ENCODE assay signal across 17 cellular contexts in genomic region chr19:21362291-21362690, GRCh38. TPM values are rescaled to one million over a fixed set of nuclear protein-coding genes. Genes with fewer than 3 reads are reported as not detected.
DNase-seq lines count a peak whose midpoint lies in the region; ATAC-seq, FAIRE-seq and TF ChIP-seq lines count a peak whose summit lies in the region.
"Had no signal": no experiment of that assay in that cellular context is flagged by ENCODE, and none has a peak within 500 bp of the region (broad histone marks: within the 10 kb centered on the region; RNA-seq: fewer than 3 reads in every experiment).

No MANE protein-coding gene starts in this region.

- no peaks in the 10 kb centered on the region for H3K9me2 ChIP-seq in hepatocyte (replicated peaks; ENCODE audit: insufficient read depth)

- H3K27ac Mint-ChIP-seq in activated naive CD8-positive, alpha-beta T cell, result no peak overlapping the region
- no peak overlapping the region for H3K27ac Mint-ChIP-seq in activated naive CD8-positive, alpha-beta T cell treated with anti-CD3 and anti-CD28 coated beads for 36 hours
- H3K27ac Mint-ChIP-seq in type B pancreatic cell, result peak overlapping the region; percentile 21

- H3K4me3 ChIP-seq in GM12878, result no peak overlapping the region
- peak overlapping the region; percentile 13 for H3K4me3 ChIP-seq in hepatocyte

- TF ChIP-seq CTCF in GM12878 (IDR thresholded peaks at IDR 0.05 in 2 of 3, conservative IDR thresholded peaks at IDR 0.05 in 1 of 3; ENCODE audit: control insufficient read depth in 2 of 3, extremely low read depth in 1 of 3, insufficient read depth in 1 of 3, low read depth in 3 of 3, low read length in 3 of 3) (no peak), hepatocyte (IDR thresholded peaks at IDR 0.05; ENCODE audit: poor library complexity) (no peak), type B pancreatic cell (conservative IDR thresholded peaks at IDR 0.05) (no peak), GM10248 (IDR thresholded peaks at IDR 0.05; ENCODE audit: control extremely low read depth, extremely low read depth, low read depth, missing control alignments) (no peak)

- peak overlapping the region; percentile 6 for H3K4me3 Mint-ChIP-seq in activated naive CD8-positive, alpha-beta T cell
- H3K4me3 Mint-ChIP-seq in activated naive CD8-positive, alpha-beta T cell treated with anti-CD3 and anti-CD28 coated beads for 36 hours, result no peak overlapping the region
- H3K4me3 Mint-ChIP-seq in type B pancreatic cell, result peak overlapping the region; percentile 72

- no peak for TF ChIP-seq EP300 in GM12878 (IDR thresholded peaks at IDR 0.05; ENCODE audit: borderline replicate concordance in 1 of 2, control insufficient read depth in 1 of 2, low read depth in 2 of 2, low read length in 2 of 2)

- H3K27me3 Mint-ChIP-seq in activated naive CD8-positive, alpha-beta T cell, result no peaks in the 10 kb centered on the region
- no peaks in the 10 kb centered on the region for H3K27me3 Mint-ChIP-seq in activated naive CD8-positive, alpha-beta T cell treated with anti-CD3 and anti-CD28 coated beads for 36 hours
- no peaks in the 10 kb centered on the region for H3K27me3 Mint-ChIP-seq in type B pancreatic cell
- H3K27me3 Mint-ChIP-seq: IgD-negative memory B cell had no signal

- peaks cover 3% of the 10 kb centered on the region; the same call in 1 of the 2 replicates for H3K79me2 ChIP-seq in GM12878 (ENCODE audit: control insufficient read depth, insufficient read depth, low read length)
- peaks cover 50% of the 10 kb centered on the region for H3K79me2 ChIP-seq in hepatocyte

- POLR2A ChIA-PET in GM12878 (lab: Charles Lee), result interaction anchor here (0.5 kb wide), 1 partner anchor 438 kb away, joined by 3 read pairs; no protein-coding TSS in a partner anchor
- POLR2A ChIA-PET in GM10248 (lab: Yijun Ruan, JAX), result no interaction called here

- TF ChIP-seq POLR2A in GM12878 (IDR thresholded peaks at IDR 0.05; ENCODE audit: low read depth, low read length), result no peak

- no peak for FAIRE-seq in GM12878 (lab: Jason Lieb, UNC)

- no peaks in the 10 kb centered on the region for H3K4me1 ChIP-seq in GM12878 (ENCODE audit: control insufficient read depth, insufficient read depth, low read length)
- H3K4me1 ChIP-seq in hepatocyte (ENCODE audit: insufficient read depth), result peaks cover 4% of the 10 kb centered on the region
- H3K4me1 ChIP-seq: BE2C had no signal

- CTCF ChIA-PET in GM12878 (lab: Yijun Ruan, JAX) (no interaction called here), GM10248 (lab: Yijun Ruan, JAX) (no interaction called here)

- H2AFZ ChIP-seq in GM12878 (ENCODE audit: control insufficient read depth, low read depth, low read length) (no peak overlapping the region), hepatocyte (no peak overlapping the region)

- no peak overlapping the region for H3K9ac ChIP-seq in GM12878 (ENCODE audit: control insufficient read depth, insufficient read depth, low read length)

- no peaks in the 10 kb centered on the region for H3K9me3 Mint-ChIP-seq in activated naive CD8-positive, alpha-beta T cell (ENCODE audit: low read depth)
- H3K9me3 Mint-ChIP-seq in activated naive CD8-positive, alpha-beta T cell treated with anti-CD3 and anti-CD28 coated beads for 36 hours, result peaks cover 11% of the 10 kb centered on the region
- H3K9me3 Mint-ChIP-seq in type B pancreatic cell, result peaks cover 9% of the 10 kb centered on the region

- no peaks in the 10 kb centered on the region for H3K27me3 ChIP-seq in GM12878 (replicated peaks in 1 of 2; ENCODE audit: control insufficient read depth in 2 of 2, insufficient read depth in 2 of 2, low read length in 1 of 2)
- H3K27me3 ChIP-seq in hepatocyte, result no peaks in the 10 kb centered on the region
- H3K27me3 ChIP-seq: BE2C had no signal

- DNase-seq in activated naive CD8-positive, alpha-beta T cell treated with anti-CD3 and anti-CD28 coated beads for 36 hours, result no peak
- DNase-seq in GM12878 (ENCODE audit: low read depth, low spot score) (no peak), hepatocyte (ENCODE audit: low spot score) (no peak), type B pancreatic cell (ENCODE audit: extremely low spot score, unreplicated experiment) (no peak), DMS79 treated with DMSO at 0.1 percent for 48 hours (lab: John Stamatoyannopoulos, UW) (no peak), GM10248 (ENCODE audit: extremely low spot score) (no peak)
- DNase-seq in activated T-cell treated with anti-CD3 and anti-CD28 coated beads, Interleukin-2, amount 50 U/mL, for 48 hours, result no peak
- DNase-seq: BE2C, DMS 273 treated with DMSO at 0.1 percent for 48 hours, HCEC 1CT, NCI-H1417, NCI-H1930, NCI-H446, NCI-H748 treated with DMSO at 0.1 percent for 48 hours had no signal

- BruUV-seq in GM12878 (replicated peaks; lab: Mats Ljungman, UMichigan), result TSS peak; percentile 45

- H3K4me1 Mint-ChIP-seq in activated naive CD8-positive, alpha-beta T cell (ENCODE audit: low read depth), result peaks cover 13% of the 10 kb centered on the region
- H3K4me1 Mint-ChIP-seq in activated naive CD8-positive, alpha-beta T cell treated with anti-CD3 and anti-CD28 coated beads for 36 hours, result peaks cover 10% of the 10 kb centered on the region
- H3K4me1 Mint-ChIP-seq in type B pancreatic cell (ENCODE audit: unreplicated experiment), result no peaks in the 10 kb centered on the region

- H3K4me2 ChIP-seq in GM12878 (ENCODE audit: control insufficient read depth, insufficient read depth), result no peak overlapping the region
- H3K4me2 ChIP-seq in hepatocyte, result no peak overlapping the region

- peaks cover 0 to 2% of the 10 kb centered on the region in 2 experiments; a peak in 2 of 4 replicates for H3K36me3 ChIP-seq in GM12878 (ENCODE audit: control insufficient read depth in 2 of 2, insufficient read depth in 2 of 2, low read length in 1 of 2)
- peaks cover 12% of the 10 kb centered on the region for H3K36me3 ChIP-seq in hepatocyte (replicated peaks; ENCODE audit: insufficient read depth, low read depth)

- TF ChIP-seq RAD21 in GM12878 (IDR thresholded peaks at IDR 0.05; ENCODE audit: insufficient read depth, low read depth, low read length), result no peak

- in situ Hi-C loops in GM12878 (cut with MboI), result no loop called here

- peaks cover 10% of the 10 kb centered on the region for H3K9me3 ChIP-seq in GM12878 (replicated peaks; ENCODE audit: control insufficient read depth, insufficient read depth, low read length)
- H3K9me3 ChIP-seq in hepatocyte (ENCODE audit: low read depth), result peaks cover 11% of the 10 kb centered on the region

- 96% methylated on average over 3 of the region's 3 CpGs for WGBS in GM12878 (ENCODE audit: insufficient coverage, insufficient replicate concordance, low lambda C conversion rate, missing lambda C conversion rate)
- WGBS in hepatocyte (ENCODE audit: low lambda C conversion rate, missing lambda C conversion rate), result 89% methylated on average over 3 of the region's 3 CpGs

- RAD21 ChIA-PET in GM12878 (lab: Charles Lee; ENCODE audit: unreplicated experiment), result no interaction called here

- no peak for ATAC-seq in GM12878

- peaks cover 22% of the 10 kb centered on the region for H3K36me3 Mint-ChIP-seq in activated naive CD8-positive, alpha-beta T cell
- peaks cover 71% of the 10 kb centered on the region for H3K36me3 Mint-ChIP-seq in activated naive CD8-positive, alpha-beta T cell treated with anti-CD3 and anti-CD28 coated beads for 36 hours
- H3K36me3 Mint-ChIP-seq in type B pancreatic cell, result peaks cover 59% of the 10 kb centered on the region

- H3K27ac ChIP-seq in GM12878 (ENCODE audit: control insufficient read depth, insufficient read depth), result no peak overlapping the region
- no peak overlapping the region for H3K27ac ChIP-seq in hepatocyte
- H3K27ac ChIP-seq: 22Rv1 had no signal

- SMC1A ChIA-PET in GM12878 (lab: Charles Lee; ENCODE audit: uncharacterized antibody, unreplicated experiment), result no interaction called here

- H4K20me1 ChIP-seq in GM12878 (ENCODE audit: control insufficient read depth, insufficient read depth) (no peaks in the 10 kb centered on the region), hepatocyte (ENCODE audit: insufficient read depth, poor library complexity, severe bottlenecking) (no peaks in the 10 kb centered on the region)

- intact Hi-C loops in GM12878 (cut with micrococcal nuclease; ENCODE audit: unreplicated experiment), result no loop called here

RNA-seq across cellular contexts. Expression of gene ZNF738, which starts 3.5 kb away (rescaled TPM):
- 10 to 100 TPM in 1 of 2 experiments, 1 to 10 TPM in 1; 9.2 to 10.5 TPM for total RNA-seq in activated naive CD8-positive, alpha-beta T cell treated with anti-CD3 and anti-CD28 coated beads for 36 hours
- 49.6 and 50.8 TPM in 2 replicates for total RNA-seq in GM12878 (2013; cell fraction: nucleolus; rRNA removed)
- 14.9 and 18.7 TPM in 2 replicates for total RNA-seq in GM12878 (2014; rRNA removed)
- 17.4 and 19.0 TPM in 2 replicates for total RNA-seq in GM12878 (2014; rRNA removed; fragmentation: Illumina TruSeq; extraction: Trizol)
- total RNA-seq in GM12878 (2021), result 11.4 and 11.6 TPM in 2 replicates
- 10.2 TPM for polyA plus RNA-seq in GM12878 (2011; ENCODE audit: low read depth)
- polyA plus RNA-seq in GM12878 (2011; rRNA removed), result 29.4 and 38.5 TPM in 2 replicates
- 18.9 and 25.1 TPM in 2 replicates for polyA plus RNA-seq in GM12878 (2011; cell fraction: cytosol; rRNA removed)
- 20.9 and 25.0 TPM in 2 replicates for polyA plus RNA-seq in GM12878 (2011; cell fraction: nucleus; rRNA removed)
- 8.8 and 11.2 TPM in 2 replicates for polyA plus RNA-seq in GM12878 (2012)
- polyA plus RNA-seq in GM12878 (2014; fragmentation: Illumina TruSeq; extraction: Trizol), result 21.0 and 26.0 TPM in 2 replicates
- polyA plus RNA-seq in GM12878 (2014; fragmentation: Nextera tagmentation; extraction: Ambion mirVana), result 10 to 100 TPM; 13.4 to 15.2 TPM
- polyA plus RNA-seq in GM12878 (2014; rRNA removed), result 18.0 and 20.5 TPM in 2 replicates
- 10 to 100 TPM; 11.9 to 14.8 TPM for polyA plus RNA-seq in GM12878 (2016; fragmentation: Nextera tagmentation; extraction: Ambion mirVana)
- polyA minus RNA-seq in GM12878 (2011; rRNA and poly(A)+ RNA removed), result 4.8 and 5.8 TPM in 2 replicates
- 2.7 and 5.3 TPM in 2 replicates for polyA minus RNA-seq in GM12878 (2011; cell fraction: cytosol; rRNA and poly(A)+ RNA removed)
- polyA minus RNA-seq in GM12878 (2011; cell fraction: nucleus; rRNA and poly(A)+ RNA removed), result 8.7 and 14.4 TPM in 2 replicates
- 18.4 and 28.4 TPM in 2 replicates for total RNA-seq in hepatocyte
- polyA plus RNA-seq in hepatocyte, result 8.4 and 9.3 TPM in 2 replicates
- total RNA-seq in type B pancreatic cell (ENCODE audit: low replicate concordance), result 16.3 and 47.7 TPM in 2 replicates

RNA-seq across cellular contexts. Expression of gene ZNF708, which starts 33.1 kb away (rescaled TPM):
- total RNA-seq in activated naive CD8-positive, alpha-beta T cell treated with anti-CD3 and anti-CD28 coated beads for 36 hours, result 10 to 100 TPM; 12.1 to 12.7 TPM
- total RNA-seq in GM12878 (2013; cell fraction: nucleolus; rRNA removed), result 40.5 and 44.6 TPM in 2 replicates
- 9.6 and 11.9 TPM in 2 replicates for total RNA-seq in GM12878 (2014; rRNA removed)
- total RNA-seq in GM12878 (2014; rRNA removed; fragmentation: Illumina TruSeq; extraction: Trizol), result 15.9 and 18.1 TPM in 2 replicates
- total RNA-seq in GM12878 (2021), result 8.6 and 9.9 TPM in 2 replicates
- 4.5 TPM for polyA plus RNA-seq in GM12878 (2011; ENCODE audit: low read depth)
- 10.6 and 19.9 TPM in 2 replicates for polyA plus RNA-seq in GM12878 (2011; rRNA removed)
- 3.3 and 3.4 TPM in 2 replicates for polyA plus RNA-seq in GM12878 (2011; cell fraction: cytosol; rRNA removed)
- 11.6 and 12.2 TPM in 2 replicates for polyA plus RNA-seq in GM12878 (2011; cell fraction: nucleus; rRNA removed)
- 4.7 and 4.8 TPM in 2 replicates for polyA plus RNA-seq in GM12878 (2012)
- polyA plus RNA-seq in GM12878 (2014; fragmentation: Illumina TruSeq; extraction: Trizol), result 11.7 and 14.9 TPM in 2 replicates
- polyA plus RNA-seq in GM12878 (2014; fragmentation: Nextera tagmentation; extraction: Ambion mirVana), result 1 to 10 TPM; 2.7 to 2.9 TPM
- polyA plus RNA-seq in GM12878 (2014; rRNA removed), result 7.0 and 7.1 TPM in 2 replicates
- 1 to 10 TPM; 4.6 to 7.0 TPM for polyA plus RNA-seq in GM12878 (2016; fragmentation: Nextera tagmentation; extraction: Ambion mirVana)
- polyA minus RNA-seq in GM12878 (2011; rRNA and poly(A)+ RNA removed), result 10.6 and 11.3 TPM in 2 replicates
- 2.7 and 5.4 TPM in 2 replicates for polyA minus RNA-seq in GM12878 (2011; cell fraction: cytosol; rRNA and poly(A)+ RNA removed)
- polyA minus RNA-seq in GM12878 (2011; cell fraction: nucleus; rRNA and poly(A)+ RNA removed), result 10.3 and 10.8 TPM in 2 replicates
- 9.9 and 11.7 TPM in 2 replicates for total RNA-seq in hepatocyte
- polyA plus RNA-seq in hepatocyte, result 0.92 and 1.4 TPM in 2 replicates
- 14.8 and 17.0 TPM in 2 replicates for total RNA-seq in type B pancreatic cell (ENCODE audit: low replicate concordance)

RNA-seq across cellular contexts. Expression of gene ZNF493, which starts 34.6 kb away (rescaled TPM):
- 10 to 100 TPM in 1 of 2 experiments, 1 to 10 TPM in 1; 10.0 to 10.4 TPM for total RNA-seq in activated naive CD8-positive, alpha-beta T cell treated with anti-CD3 and anti-CD28 coated beads for 36 hours
- 260 and 262 TPM in 2 replicates for total RNA-seq in GM12878 (2013; cell fraction: nucleolus; rRNA removed)
- 10.1 and 15.2 TPM in 2 replicates for total RNA-seq in GM12878 (2014; rRNA removed)
- 11.6 and 12.1 TPM in 2 replicates for total RNA-seq in GM12878 (2014; rRNA removed; fragmentation: Illumina TruSeq; extraction: Trizol)
- total RNA-seq in GM12878 (2021), result 6.4 and 7.1 TPM in 2 replicates
- polyA plus RNA-seq in GM12878 (2011; ENCODE audit: low read depth), result 3.1 TPM
- polyA plus RNA-seq in GM12878 (2011; rRNA removed), result 17.6 and 27.1 TPM in 2 replicates
- 8.9 and 10.5 TPM in 2 replicates for polyA plus RNA-seq in GM12878 (2011; cell fraction: cytosol; rRNA removed)
- 43.2 and 44.3 TPM in 2 replicates for polyA plus RNA-seq in GM12878 (2011; cell fraction: nucleus; rRNA removed)
- 6.1 and 6.2 TPM in 2 replicates for polyA plus RNA-seq in GM12878 (2012)
- 7.5 and 8.4 TPM in 2 replicates for polyA plus RNA-seq in GM12878 (2014; fragmentation: Illumina TruSeq; extraction: Trizol)
- polyA plus RNA-seq in GM12878 (2014; fragmentation: Nextera tagmentation; extraction: Ambion mirVana), result 1 to 10 TPM; 2.9 to 3.0 TPM
- 5.9 and 9.2 TPM in 2 replicates for polyA plus RNA-seq in GM12878 (2014; rRNA removed)
- polyA plus RNA-seq in GM12878 (2016; fragmentation: Nextera tagmentation; extraction: Ambion mirVana), result 1 to 10 TPM; 7.4 to 9.3 TPM
- polyA minus RNA-seq in GM12878 (2011; rRNA and poly(A)+ RNA removed), result 46.4 and 66.6 TPM in 2 replicates
- polyA minus RNA-seq in GM12878 (2011; cell fraction: cytosol; rRNA and poly(A)+ RNA removed), result 6.9 and 12.0 TPM in 2 replicates
- 67.3 and 104 TPM in 2 replicates for polyA minus RNA-seq in GM12878 (2011; cell fraction: nucleus; rRNA and poly(A)+ RNA removed)
- total RNA-seq in hepatocyte, result 22.4 and 26.5 TPM in 2 replicates
- polyA plus RNA-seq in hepatocyte, result 9.8 and 14.0 TPM in 2 replicates
- 27.9 and 33.0 TPM in 2 replicates for total RNA-seq in type B pancreatic cell (ENCODE audit: low replicate concordance)
